25 cellular contexts compared by ENCODE assay signal in genomic region chr2:29074401-29074800, GRCh38. TPM values are rescaled to one million over a fixed set of nuclear protein-coding genes. Genes with fewer than 3 reads are reported as not detected.
A peak's percentile ranks its signal among the peaks of the same experiment; 100 is the strongest.
DNase-seq lines count a peak whose midpoint lies in the region; ATAC-seq and TF ChIP-seq lines count a peak whose summit lies in the region.
"Had no signal": no experiment of that assay in that cellular context is flagged by ENCODE, and none has a peak within 500 bp of the region (broad histone marks: within the 10 kb centered on the region; RNA-seq: fewer than 3 reads in every experiment).

Gene PCARE, minus strand, starts transcription at chr2:29074523. Its CDS starts 262 bp downstream, at chr2:29074261.

- DNase-seq in D341Med (ENCODE audit: low spot score) (peak; percentile 84), heart right ventricle (no peak), neuronal stem cell (ENCODE audit: low spot score) (no peak), DMS114 treated with DMSO at 0.1 percent for 48 hours (lab: John Stamatoyannopoulos, UW; ENCODE audit: unreplicated experiment) (no peak), AML-193 (lab: John Stamatoyannopoulos, UW) (no peak), foreskin fibroblast (no peak)
- peak; percentile 36 for DNase-seq in activated CD8-positive, alpha-beta memory T cell treated with anti-CD3 and anti-CD28 coated beads, Interleukin-2, amount 50 U/mL, for 48 hours
- DNase-seq in stimulated activated effector memory CD8-positive, alpha-beta T cell treated with anti-CD3 and anti-CD28 coated beads, Interleukin-12 subunit alpha, Interleukin-12 subunit beta, amount 100 ng/mL, for 72 hours (ENCODE audit: low spot score in 2 of 2) = no peak
- DNase-seq: activated CD4-positive, alpha-beta memory T cell treated with anti-CD3 and anti-CD28 coated beads for 36 hours; activated CD4-positive, CD25-positive, alpha-beta regulatory T cell; activated naive CD4-positive, alpha-beta T cell treated with Interleukin-2 at 50 U/mL for 16 hours; activated T-cell treated with anti-CD3 and anti-CD28 coated beads, Interleukin-2, amount 50 U/mL, for 1 hour; central memory CD4-positive, alpha-beta T cell; EL; hippocampal formation; lower lobe of right lung; NCI-H1092 treated with DMSO at 0.1 percent for 48 hours; NCI-H2029; NCI-H526; retina; T-helper 9 cell; uterus had no signal

- H3K9me3 ChIP-seq in heart right ventricle (peaks cover 0 to 20% (median 2%) of the 10 kb centered on the region in 11 donors), neuronal stem cell (replicated peaks in 1 of 2; ENCODE audit: control insufficient read depth in 2 of 2, insufficient read depth in 1 of 2, low read depth in 1 of 2, low read length in 2 of 2) (peaks cover 4% of the 10 kb centered on the region in 2 donors)
- H3K9me3 ChIP-seq: uterus had no signal

- peak within 1 kb of the TSS in 7 of 10 donors; percentile 20 to 68 (median 46) for H3K27ac ChIP-seq in heart right ventricle
- H3K27ac ChIP-seq in neuronal stem cell (replicated peaks; ENCODE audit: low read length) = no peak within 1 kb of the TSS
- H3K27ac ChIP-seq: lower lobe of right lung, uterus had no signal

- WGBS in heart right ventricle, 2 donors = 48 to 60% methylated on average over 8 of the region's 8 CpGs
- WGBS in neuronal stem cell (ENCODE audit: extremely low coverage in 2 of 2, insufficient read length in 2 of 2, insufficient replicate concordance in 1 of 2), 2 donors = no CpG with 5 or more reads among the region's 8 CpGs

- H3K4me3 Mint-ChIP-seq in stimulated activated effector memory CD8-positive, alpha-beta T cell treated with anti-CD3 and anti-CD28 coated beads, Interleukin-12 subunit alpha, Interleukin-12 subunit beta, amount 100 ng/mL, for 72 hours = no peak within 1 kb of the TSS
- H3K4me3 Mint-ChIP-seq: activated CD4-positive, alpha-beta memory T cell treated with anti-CD3 and anti-CD28 coated beads for 36 hours had no signal

- H4K8ac ChIP-seq in neuronal stem cell (ENCODE audit: low read depth, low read length) = no peak within 1 kb of the TSS

- peak in 7 of 8 donors; percentile 63 to 85 (median 77) for ATAC-seq in heart right ventricle
- no peak for ATAC-seq in stimulated activated effector memory CD8-positive, alpha-beta T cell treated with anti-CD3 and anti-CD28 coated beads, Interleukin-12 subunit alpha, Interleukin-12 subunit beta, amount 100 ng/mL, for 72 hours
- ATAC-seq: SK-N-SH treated with all-trans-retinoic acid at 6 μM for 48 hours had no signal

- no peak within 1 kb of the TSS for H3K14ac ChIP-seq in neuronal stem cell (ENCODE audit: low read length)

- peak within 1 kb of the TSS; percentile 68 for H3K18ac ChIP-seq in neuronal stem cell (ENCODE audit: low read length)

- H2AFZ ChIP-seq in neuronal stem cell (ENCODE audit: low read length) = no peak within 1 kb of the TSS

- H3K27ac Mint-ChIP-seq in stimulated activated effector memory CD8-positive, alpha-beta T cell treated with anti-CD3 and anti-CD28 coated beads, Interleukin-12 subunit alpha, Interleukin-12 subunit beta, amount 100 ng/mL, for 72 hours = no peak within 1 kb of the TSS
- H3K27ac Mint-ChIP-seq: activated CD4-positive, alpha-beta memory T cell treated with anti-CD3 and anti-CD28 coated beads for 36 hours had no signal

- no peak within 1 kb of the TSS for H2BK15ac ChIP-seq in neuronal stem cell (ENCODE audit: low read length)

- H3K9ac ChIP-seq in neuronal stem cell (ENCODE audit: low read depth, low read length, poor library complexity) = no peak within 1 kb of the TSS

- TF ChIP-seq CTCF in heart right ventricle (IDR thresholded peaks at IDR 0.05) = no peak
- no peak for TF ChIP-seq CTCF in foreskin fibroblast (IDR thresholded peaks at IDR 0.05; ENCODE audit: low read depth, low read length)

- no peak within 1 kb of the TSS for H2BK5ac ChIP-seq in neuronal stem cell (ENCODE audit: low read length)

- H3K27me3 ChIP-seq in heart right ventricle = peaks cover 0 to 7% (median 0%) of the 10 kb centered on the region in 7 donors
- peaks cover 0 to 32% (median 0%) of the 10 kb centered on the region in 3 experiments for H3K27me3 ChIP-seq in neuronal stem cell (ENCODE audit: control insufficient read depth in 3 of 3, insufficient read depth in 3 of 3, low read depth in 1 of 3, low read length in 3 of 3)
- H3K27me3 ChIP-seq: uterus had no signal

- intact Hi-C loops in heart right ventricle (cut with DNase I) = no loop called here

- H3K4me3 ChIP-seq in heart right ventricle = no peak within 1 kb of the TSS
- H3K4me3 ChIP-seq in neuronal stem cell (ENCODE audit: low read length in 2 of 2) = no peak within 1 kb of the TSS
- H3K4me3 ChIP-seq in foreskin fibroblast (ENCODE audit: low read depth in 1 of 2, low read length in 2 of 2) = no peak within 1 kb of the TSS
- H3K4me3 ChIP-seq: lower lobe of right lung, uterus had no signal

- H3K4me2 ChIP-seq in neuronal stem cell (ENCODE audit: insufficient read depth, low read length, poor library complexity, severe bottlenecking) = no peak within 1 kb of the TSS

- H3K4me1 ChIP-seq in heart right ventricle = peaks cover 0 to 15% (median 0%) of the 10 kb centered on the region in 9 donors
- H3K4me1 ChIP-seq in neuronal stem cell (ENCODE audit: control insufficient read depth in 2 of 2, insufficient read depth in 1 of 2, low read depth in 1 of 2, low read length in 2 of 2) = peaks cover 6 to 12% of the 10 kb centered on the region in 2 donors
- H3K4me1 ChIP-seq: lower lobe of right lung, uterus had no signal

- H2BK120ac ChIP-seq in neuronal stem cell (ENCODE audit: low read depth, low read length) = no peak within 1 kb of the TSS

- H3K36me3 Mint-ChIP-seq in stimulated activated effector memory CD8-positive, alpha-beta T cell treated with anti-CD3 and anti-CD28 coated beads, Interleukin-12 subunit alpha, Interleukin-12 subunit beta, amount 100 ng/mL, for 72 hours = no peaks in the 10 kb centered on the region
- H3K36me3 Mint-ChIP-seq: activated CD4-positive, alpha-beta memory T cell treated with anti-CD3 and anti-CD28 coated beads for 36 hours had no signal

- no peak within 1 kb of the TSS for H2BK12ac ChIP-seq in neuronal stem cell (ENCODE audit: low read length)

- no peaks in the 10 kb centered on the region for H3K9me3 Mint-ChIP-seq in stimulated activated effector memory CD8-positive, alpha-beta T cell treated with anti-CD3 and anti-CD28 coated beads, Interleukin-12 subunit alpha, Interleukin-12 subunit beta, amount 100 ng/mL, for 72 hours

- H4K91ac ChIP-seq in neuronal stem cell (ENCODE audit: low read depth, low read length, poor library complexity) = no peak within 1 kb of the TSS

- no peaks in the 10 kb centered on the region for H3K4me1 Mint-ChIP-seq in stimulated activated effector memory CD8-positive, alpha-beta T cell treated with anti-CD3 and anti-CD28 coated beads, Interleukin-12 subunit alpha, Interleukin-12 subunit beta, amount 100 ng/mL, for 72 hours

- no peak within 1 kb of the TSS for H3K4ac ChIP-seq in neuronal stem cell (ENCODE audit: low read length)

- no peak within 1 kb of the TSS for H2AK5ac ChIP-seq in neuronal stem cell (ENCODE audit: low read depth, low read length)

- no peaks in the 10 kb centered on the region for H3K79me1 ChIP-seq in neuronal stem cell (ENCODE audit: low read depth, low read length)

- H3K36me3 ChIP-seq in heart right ventricle = no peaks in the 10 kb centered on the region
- no peaks in the 10 kb centered on the region for H3K36me3 ChIP-seq in neuronal stem cell (replicated peaks in 1 of 2; ENCODE audit: control insufficient read depth in 2 of 2, insufficient read depth in 2 of 2, low read length in 2 of 2)
- H3K36me3 ChIP-seq: lower lobe of right lung, uterus had no signal

- no peak within 1 kb of the TSS for H3K23ac ChIP-seq in neuronal stem cell (ENCODE audit: low read depth, low read length, poor library complexity)

RNA-seq across cellular contexts. Expression of gene PCARE, which starts in this region (rescaled TPM):
- 1 to 10 TPM in 7 of 10 donors, under 1 TPM in 3; 0.20 to 3.3 (median 1.2) TPM for total RNA-seq in heart right ventricle
- under 1 TPM; 0.04 to 0.29 TPM for polyA plus RNA-seq in heart right ventricle
- polyA plus RNA-seq in neuronal stem cell (2013, experiment 1 of 2) = not detected
- polyA plus RNA-seq in neuronal stem cell (2013, experiment 2 of 2) = not detected
- total RNA-seq: activated CD4-positive, alpha-beta memory T cell treated with anti-CD3 and anti-CD28 coated beads for 36 hours; LHCN-M2; RPMI7951; uterus had no signal

Comparison
In these comparisons a context has a peak if more than half of its experiments do, and no peak if none do; other contexts are left out.
1. DNase-seq: peak in D341Med (single experiment) and activated CD8-positive, alpha-beta memory T cell treated with anti-CD3 and anti-CD28 coated beads, Interleukin-2, amount 50 U/mL, for 48 hours (single experiment); none in heart right ventricle (0 of 2), neuronal stem cell (single experiment), stimulated activated effector memory CD8-positive, alpha-beta T cell treated with anti-CD3 and anti-CD28 coated beads, Interleukin-12 subunit alpha, Interleukin-12 subunit beta, amount 100 ng/mL, for 72 hours (0 of 2), DMS114 treated with DMSO at 0.1 percent for 48 hours (single experiment), AML-193 (0 of 2) and foreskin fibroblast (0 of 2).